In genomic region chr2:20483496-20483895, GRCh38 we compare ENCODE assay signal across 10 cellular contexts.
DNase-seq lines count a peak whose midpoint lies in the region.
"Had no signal": no experiment of that assay in that cellular context is flagged by ENCODE, and none has a peak within 500 bp of the region (broad histone marks: within the 10 kb centered on the region; RNA-seq: fewer than 3 reads in every experiment).

No MANE protein-coding gene starts in this region.

- DNase-seq in HUDEP-2 (lab: John Stamatoyannopoulos, UW; ENCODE audit: unreplicated experiment in 76 of 76): peak in 45 of 76 experiments; percentile 2 to 71 (median 33)
- DNase-seq in hippocampal formation (lab: John Stamatoyannopoulos, UW): peak; percentile 43 to 46
- DNase-seq in putamen (ENCODE audit: low spot score): peak; percentile 58
- DNase-seq in inferior parietal cortex (ENCODE audit: extremely low spot score): no peak
- no peak for DNase-seq in GM03348 (ENCODE audit: low spot score)
- no peak for DNase-seq in HPDE6-E6E7 (ENCODE audit: extremely low spot score)
- no peak for DNase-seq in stimulated activated CD4-positive, alpha-beta T cell treated with anti-CD3 and anti-CD28 coated beads, Interleukin-2, amount 100 ng/mL, for 48 hours
- DNase-seq: activated CD4-positive, alpha-beta T cell treated with anti-CD3 and anti-CD28 coated beads, Interleukin-2, amount 50 U/mL, for 1 hour; body of pancreas had no signal

- H3K27ac ChIP-seq in cingulate gyrus (ENCODE audit: low read depth, low read length): peak overlapping the region; percentile 19
- H3K27ac ChIP-seq: body of pancreas had no signal

Comparison
In these comparisons a context has a peak if more than half of its experiments do, and no peak if none do; other contexts are left out.
1. DNase-seq: peak in HUDEP-2 (45 of 76), hippocampal formation (2 of 2) and putamen (single experiment); none in inferior parietal cortex (single experiment), GM03348 (single experiment), HPDE6-E6E7 (single experiment) and stimulated activated CD4-positive, alpha-beta T cell treated with anti-CD3 and anti-CD28 coated beads, Interleukin-2, amount 100 ng/mL, for 48 hours (0 of 2).